39 cellular contexts compared by ENCODE assay signal in the genomic region with DNA sequence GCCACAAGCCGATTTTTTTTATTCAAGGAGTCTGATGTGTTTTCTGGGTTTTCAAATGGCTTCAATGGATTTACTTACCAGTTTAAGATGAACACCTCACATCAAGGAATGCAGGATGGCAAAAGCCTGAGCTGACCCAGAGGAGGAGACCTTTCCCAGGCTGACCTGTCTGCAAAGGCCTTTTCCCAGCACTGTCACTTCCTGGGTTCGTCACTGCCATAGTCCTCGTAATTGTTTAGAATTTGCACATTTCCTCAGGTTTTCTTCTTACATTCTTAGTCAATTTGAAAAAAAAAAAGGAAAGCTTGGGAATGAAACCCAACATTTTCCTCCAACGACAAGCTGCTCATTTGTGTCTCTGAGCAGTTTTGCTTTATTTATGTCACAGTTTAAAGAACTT. TPM values are rescaled to one million over a fixed set of nuclear protein-coding genes. Genes with fewer than 3 reads are reported as not detected.
"Had no signal": no experiment of that assay in that cellular context is flagged by ENCODE, and none has a peak within 500 bp of the region (broad histone marks: within the 10 kb centered on the region; RNA-seq: fewer than 3 reads in every experiment).

No MANE protein-coding gene starts in this region.

- DNase-seq: activated CD4-positive, alpha-beta memory T cell treated with anti-CD3 and anti-CD28 coated beads, Interleukin-2, amount 10 ng/mL, durations not matched to agents 7 days and 5 days; activated CD4-positive, alpha-beta T cell treated with anti-CD3 and anti-CD28 coated beads for 1 hour; activated CD4-positive, alpha-beta T cell treated with anti-CD3 and anti-CD28 coated beads for 36 hours; activated CD4-positive, alpha-beta T cell treated with anti-CD3 and anti-CD28 coated beads for 48 hours; activated CD4-positive, alpha-beta T cell treated with anti-CD3 and anti-CD28 coated beads, Interleukin-2, amount 10 ng/mL, durations not matched to agents 7 days and 5 days; activated CD4-positive, alpha-beta T cell treated with anti-CD3 and anti-CD28 coated beads, Interleukin-2, amount 50 U/mL, for 48 hours; activated CD4-positive, CD25-positive, alpha-beta regulatory T cell; activated CD8-positive, alpha-beta memory T cell treated with anti-CD3 and anti-CD28 coated beads for 24 hours; activated CD8-positive, alpha-beta memory T cell treated with anti-CD3 and anti-CD28 coated beads, Interleukin-2, amount 10 ng/mL, durations not matched to agents 7 days and 5 days; activated CD8-positive, alpha-beta memory T cell treated with anti-CD3 and anti-CD28 coated beads, Interleukin-2, amount 50 U/mL, for 48 hours; activated CD8-positive, alpha-beta T cell treated with anti-CD3 and anti-CD28 coated beads, Interleukin-2, amount 10 ng/mL, durations not matched to agents 7 days and 5 days; activated effector memory CD4-positive, alpha-beta T cell treated with Interleukin-2 at 50 U/mL for 16 hours; activated gamma-delta T cell; activated naive CD4-positive, alpha-beta T cell treated with anti-CD3 and anti-CD28 coated beads, Interleukin-2, amount 10 ng/mL, durations not matched to agents 7 days and 5 days; activated naive CD4-positive, alpha-beta T cell treated with Interleukin-2 at 50 U/mL for 16 hours; activated naive CD8-positive, alpha-beta T cell treated with anti-CD3 and anti-CD28 coated beads, Interleukin-2, amount 10 ng/mL, durations not matched to agents 7 days and 5 days; activated naive CD8-positive, alpha-beta T cell treated with anti-CD3 and anti-CD28 coated beads, Interleukin-2, amount 50 U/mL, for 24 hours; activated T-cell treated with anti-CD3 and anti-CD28 coated beads, Interleukin-2, amount 50 U/mL, for 24 hours; activated T-cell treated with anti-CD3 and anti-CD28 coated beads, Interleukin-2, amount 50 U/mL, for 48 hours; amygdala; caudate nucleus; cerebellar nuclear complex; T-cell; T-helper 2 cell; T-helper 9 cell; WERI-Rb-1 had no signal

- H3K27me3 Mint-ChIP-seq: activated CD4-positive, alpha-beta memory T cell treated with anti-CD3 and anti-CD28 coated beads, Interleukin-2, amount 10 ng/mL, durations not matched to agents 7 days and 5 days; activated CD4-positive, alpha-beta T cell treated with anti-CD3 and anti-CD28 coated beads for 36 hours; activated CD4-positive, alpha-beta T cell treated with anti-CD3 and anti-CD28 coated beads, Interleukin-2, amount 10 ng/mL, durations not matched to agents 7 days and 5 days; activated CD8-positive, alpha-beta memory T cell treated with anti-CD3 and anti-CD28 coated beads, Interleukin-2, amount 10 ng/mL, durations not matched to agents 7 days and 5 days; activated naive CD4-positive, alpha-beta T cell treated with anti-CD3 and anti-CD28 coated beads, Interleukin-2, amount 10 ng/mL, durations not matched to agents 7 days and 5 days; activated naive CD4-positive, alpha-beta T cell treated with anti-CD3 and anti-CD28 coated beads, Interleukin-2, amount 50 U/mL, for 24 hours; activated naive CD8-positive, alpha-beta T cell; activated naive CD8-positive, alpha-beta T cell treated with anti-CD3 and anti-CD28 coated beads, Interleukin-2, amount 10 ng/mL, durations not matched to agents 7 days and 5 days; activated naive CD8-positive, alpha-beta T cell treated with anti-CD3 and anti-CD28 coated beads, Interleukin-2, amount 50 U/mL, for 24 hours; activated T-cell treated with anti-CD3 and anti-CD28 coated beads, Interleukin-2, amount 50 U/mL, for 24 hours; central memory CD8-positive, alpha-beta T cell; T-cell had no signal

- H3K36me3 ChIP-seq: ascending aorta, cardiac muscle cell, WERI-Rb-1 had no signal

- ATAC-seq: activated CD4-positive, alpha-beta T cell treated with anti-CD3 and anti-CD28 coated beads for 36 hours; activated CD4-positive, CD25-positive, alpha-beta regulatory T cell treated with anti-CD3 and anti-CD28 coated beads, Interleukin-2, amount 50 U/mL, for 24 hours; activated CD8-positive, alpha-beta memory T cell treated with anti-CD3 and anti-CD28 coated beads, Interleukin-2, amount 10 ng/mL, durations not matched to agents 7 days and 5 days; activated CD8-positive, alpha-beta T cell treated with anti-CD3 and anti-CD28 coated beads, Interleukin-2, amount 10 ng/mL, durations not matched to agents 7 days and 5 days; activated naive CD8-positive, alpha-beta T cell treated with anti-CD3 and anti-CD28 coated beads, Interleukin-2, amount 50 U/mL, for 24 hours; T-cell; WTC11 had no signal

- H3K4me1 ChIP-seq: ascending aorta had no signal

- H3K9me3 ChIP-seq: ascending aorta had no signal

- H3K36me3 Mint-ChIP-seq: brain, WTC11 had no signal

- H3K4me3 ChIP-seq: ascending aorta, cardiac muscle cell had no signal

- H3K27ac Mint-ChIP-seq: activated CD4-positive, alpha-beta memory T cell treated with anti-CD3 and anti-CD28 coated beads, Interleukin-2, amount 10 ng/mL, durations not matched to agents 7 days and 5 days; activated CD4-positive, alpha-beta T cell treated with anti-CD3 and anti-CD28 coated beads for 36 hours; activated CD4-positive, alpha-beta T cell treated with anti-CD3 and anti-CD28 coated beads, Interleukin-2, amount 10 ng/mL, durations not matched to agents 7 days and 5 days; activated CD8-positive, alpha-beta memory T cell treated with anti-CD3 and anti-CD28 coated beads, Interleukin-2, amount 10 ng/mL, durations not matched to agents 7 days and 5 days; activated CD8-positive, alpha-beta T cell treated with anti-CD3 and anti-CD28 coated beads, Interleukin-2, amount 10 ng/mL, durations not matched to agents 7 days and 5 days; activated naive CD4-positive, alpha-beta T cell treated with anti-CD3 and anti-CD28 coated beads, Interleukin-2, amount 10 ng/mL, durations not matched to agents 7 days and 5 days; activated naive CD4-positive, alpha-beta T cell treated with anti-CD3 and anti-CD28 coated beads, Interleukin-2, amount 50 U/mL, for 24 hours; activated naive CD8-positive, alpha-beta T cell; activated naive CD8-positive, alpha-beta T cell treated with anti-CD3 and anti-CD28 coated beads, Interleukin-2, amount 10 ng/mL, durations not matched to agents 7 days and 5 days; activated naive CD8-positive, alpha-beta T cell treated with anti-CD3 and anti-CD28 coated beads, Interleukin-2, amount 50 U/mL, for 24 hours; activated T-cell treated with anti-CD3 and anti-CD28 coated beads, Interleukin-2, amount 50 U/mL, for 24 hours; activated T-helper 2 cell treated with anti-CD3 and anti-CD28 coated beads, Interferon-gamma antibody, Interleukin-2, Interleukin-4, amounts not matched to agents 10 μg/mL and 5 μg/mL and 100 μg/mL, durations not matched to agents 14 hours and 24 hours and 36 hours; brain; T-cell; T-helper 2 cell treated with Interferon-gamma antibody and Interleukin-4, amounts not matched to agents 5 μg/mL and 100 μg/mL, for 36 hours; WTC11 had no signal

- H3K4me3 Mint-ChIP-seq: activated CD4-positive, alpha-beta memory T cell treated with anti-CD3 and anti-CD28 coated beads, Interleukin-2, amount 10 ng/mL, durations not matched to agents 7 days and 5 days; activated CD4-positive, alpha-beta T cell treated with anti-CD3 and anti-CD28 coated beads for 36 hours; activated CD4-positive, alpha-beta T cell treated with anti-CD3 and anti-CD28 coated beads, Interleukin-2, amount 10 ng/mL, durations not matched to agents 7 days and 5 days; activated CD8-positive, alpha-beta memory T cell treated with anti-CD3 and anti-CD28 coated beads, Interleukin-2, amount 10 ng/mL, durations not matched to agents 7 days and 5 days; activated CD8-positive, alpha-beta T cell treated with anti-CD3 and anti-CD28 coated beads, Interleukin-2, amount 10 ng/mL, durations not matched to agents 7 days and 5 days; activated naive CD4-positive, alpha-beta T cell treated with anti-CD3 and anti-CD28 coated beads, Interleukin-2, amount 10 ng/mL, durations not matched to agents 7 days and 5 days; activated naive CD4-positive, alpha-beta T cell treated with anti-CD3 and anti-CD28 coated beads, Interleukin-2, amount 50 U/mL, for 24 hours; activated naive CD8-positive, alpha-beta T cell; activated naive CD8-positive, alpha-beta T cell treated with anti-CD3 and anti-CD28 coated beads, Interleukin-2, amount 10 ng/mL, durations not matched to agents 7 days and 5 days; activated naive CD8-positive, alpha-beta T cell treated with anti-CD3 and anti-CD28 coated beads, Interleukin-2, amount 50 U/mL, for 24 hours; activated T-cell treated with anti-CD3 and anti-CD28 coated beads, Interleukin-2, amount 50 U/mL, for 24 hours; brain; central memory CD8-positive, alpha-beta T cell; T-cell; T-helper 2 cell treated with Interferon-gamma antibody and Interleukin-4, amounts not matched to agents 5 μg/mL and 100 μg/mL, for 36 hours; WTC11 had no signal

- H3K4me1 Mint-ChIP-seq: activated CD4-positive, alpha-beta T cell treated with anti-CD3 and anti-CD28 coated beads, Interleukin-2, amount 10 ng/mL, durations not matched to agents 7 days and 5 days; activated CD8-positive, alpha-beta memory T cell treated with anti-CD3 and anti-CD28 coated beads, Interleukin-2, amount 10 ng/mL, durations not matched to agents 7 days and 5 days; activated naive CD4-positive, alpha-beta T cell treated with anti-CD3 and anti-CD28 coated beads, Interleukin-2, amount 10 ng/mL, durations not matched to agents 7 days and 5 days; activated naive CD8-positive, alpha-beta T cell treated with anti-CD3 and anti-CD28 coated beads, Interleukin-2, amount 10 ng/mL, durations not matched to agents 7 days and 5 days had no signal

- H3K27ac ChIP-seq: ascending aorta, cardiac muscle cell, WERI-Rb-1 had no signal

- H3K27me3 ChIP-seq: ascending aorta, cardiac muscle cell had no signal

- H3K9me3 Mint-ChIP-seq: activated CD4-positive, alpha-beta memory T cell treated with anti-CD3 and anti-CD28 coated beads, Interleukin-2, amount 10 ng/mL, durations not matched to agents 7 days and 5 days; activated CD4-positive, alpha-beta T cell treated with anti-CD3 and anti-CD28 coated beads, Interleukin-2, amount 10 ng/mL, durations not matched to agents 7 days and 5 days; activated naive CD4-positive, alpha-beta T cell treated with anti-CD3 and anti-CD28 coated beads, Interleukin-2, amount 10 ng/mL, durations not matched to agents 7 days and 5 days; activated naive CD4-positive, alpha-beta T cell treated with anti-CD3 and anti-CD28 coated beads, Interleukin-2, amount 50 U/mL, for 24 hours; activated naive CD8-positive, alpha-beta T cell treated with anti-CD3 and anti-CD28 coated beads, Interleukin-2, amount 10 ng/mL, durations not matched to agents 7 days and 5 days; activated naive CD8-positive, alpha-beta T cell treated with anti-CD3 and anti-CD28 coated beads, Interleukin-2, amount 50 U/mL, for 24 hours; activated T-cell treated with anti-CD3 and anti-CD28 coated beads, Interleukin-2, amount 50 U/mL, for 24 hours; activated T-helper 2 cell treated with anti-CD3 and anti-CD28 coated beads, Interferon-gamma antibody, Interleukin-2, Interleukin-4, amounts not matched to agents 10 μg/mL and 5 μg/mL and 100 μg/mL, durations not matched to agents 14 hours and 24 hours and 36 hours; brain; central memory CD8-positive, alpha-beta T cell; T-cell; T-helper 2 cell treated with Interferon-gamma antibody and Interleukin-4, amounts not matched to agents 5 μg/mL and 100 μg/mL, for 36 hours; WTC11 had no signal

RNA-seq across cellular contexts. Expression of gene C1QL3, which starts 42.9 kb away (rescaled TPM):
- total RNA-seq: activated CD4-positive, alpha-beta T cell treated with anti-CD3 and anti-CD28 coated beads for 36 hours; activated CD8-positive, alpha-beta T cell treated with anti-CD3 and anti-CD28 coated beads, Interleukin-2, amount 10 ng/mL, durations not matched to agents 7 days and 5 days; activated naive CD8-positive, alpha-beta T cell treated with anti-CD3 and anti-CD28 coated beads, Interleukin-2, amount 10 ng/mL, durations not matched to agents 7 days and 5 days; ascending aorta; bronchial epithelial cell; cardiac muscle cell; T-cell; T-helper 1 cell treated with Interleukin-12 subunit alpha and Interleukin-12 subunit beta and Interleukin-4 antibody, amounts not matched to agents 30 ng/mL and 1 ng/mL, for 36 hours had no signal
- polyA plus RNA-seq: adipose tissue, cardiac muscle cell had no signal
